Comparison of ENCODE assay signal across 21 cellular contexts in the genomic region with DNA sequence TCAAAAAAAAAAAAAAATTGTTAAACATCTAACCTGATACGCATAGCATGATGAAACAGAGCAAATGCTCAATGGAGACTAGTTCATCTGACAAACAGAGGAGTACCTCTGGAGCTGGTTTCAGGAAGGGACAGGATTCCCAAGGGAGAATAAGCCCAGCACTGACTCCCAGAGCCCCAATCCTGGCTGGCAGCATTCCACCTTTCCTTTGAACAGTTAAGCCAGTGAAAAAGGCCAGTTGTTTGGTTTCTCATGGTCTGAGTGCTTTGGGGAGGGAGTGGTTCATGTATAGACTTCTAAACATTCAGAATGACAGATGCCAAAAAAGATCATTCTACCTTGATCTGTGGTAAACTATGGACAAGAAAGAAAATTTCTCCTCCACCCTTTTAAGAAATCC.
DNase-seq lines count a peak whose midpoint lies in the region; ATAC-seq and TF ChIP-seq lines count a peak whose summit lies in the region.
"Had no signal": no experiment of that assay in that cellular context is flagged by ENCODE, and none has a peak within 500 bp of the region (broad histone marks: within the 10 kb centered on the region; RNA-seq: fewer than 3 reads in every experiment).

No MANE protein-coding gene starts in this region.

- TF ChIP-seq EP300 in gastroesophageal sphincter (IDR thresholded peaks at IDR 0.05): no peak

- H3K4me1 ChIP-seq in left ventricle myocardium inferior (peaks cover 14% of the 10 kb centered on the region), right cardiac atrium (ENCODE audit: control insufficient read depth, insufficient read depth, low read length) (no peaks in the 10 kb centered on the region), gastroesophageal sphincter (peaks cover 0 to 23% (median 4%) of the 10 kb centered on the region in 3 donors), Karpas-422 (ENCODE audit: low read length) (no peaks in the 10 kb centered on the region)
- H3K4me1 ChIP-seq: A549; BLaER1 treated with 17β-estradiol and CSF1 and Interleukin-3, amounts not matched to agents 10 nM and 100 nM had no signal

- 88% methylated on average over 1 of the region's 1 CpG for WGBS in right cardiac atrium
- 79 to 100% methylated on average over 1 of the region's 1 CpG for WGBS in gastroesophageal sphincter (ENCODE audit: low coverage in 1 of 2), 2 donors

- intact Hi-C loops in left ventricle myocardium inferior (cut with micrococcal nuclease): no loop called here
- intact Hi-C loops in right cardiac atrium (cut with DNase I): loop anchor here in 1 of 4 donors (10.0 kb wide), 1 partner anchor 95 kb away; no protein-coding TSS in a partner anchor

- no peaks in the 10 kb centered on the region for H3K9me2 ChIP-seq in Karpas-422 (replicated peaks; ENCODE audit: insufficient read depth, low read length)
- H3K9me2 ChIP-seq: SK-N-SH had no signal

- H3K4me3 ChIP-seq in left ventricle myocardium inferior (no peak overlapping the region), right cardiac atrium (ENCODE audit: low read length) (no peak overlapping the region), gastroesophageal sphincter (no peak overlapping the region), Karpas-422 (ENCODE audit: low read length) (no peak overlapping the region)
- H3K4me3 ChIP-seq: A549; BLaER1 treated with 17β-estradiol and CSF1 and Interleukin-3, amounts not matched to agents 10 nM and 100 nM had no signal

- ATAC-seq in right cardiac atrium (no peak), gastroesophageal sphincter (no peak), HG03521 (IDR thresholded peaks at IDR 0.05; ENCODE audit: unreplicated experiment) (no peak)
- ATAC-seq: A549, HCT116 had no signal

- no peak overlapping the region for H3K4me3 Mint-ChIP-seq in mesothelial cell of epicardium
- H3K4me3 Mint-ChIP-seq: CD4-positive, alpha-beta T cell had no signal

- H3K9ac ChIP-seq in Karpas-422 (ENCODE audit: low read length): no peak overlapping the region
- H3K9ac ChIP-seq: BLaER1 treated with 17β-estradiol and CSF1 and Interleukin-3, amounts not matched to agents 10 nM and 100 nM; SK-N-SH had no signal

- H3K27ac ChIP-seq in left ventricle myocardium inferior (replicated peaks) (peak overlapping the region; percentile 79), right cardiac atrium (ENCODE audit: low read length) (no peak overlapping the region), gastroesophageal sphincter (peak overlapping the region in 3 of 4 donors; percentile 44 to 75 (median 60)), Karpas-422 (ENCODE audit: low read length) (no peak overlapping the region)
- H3K27ac ChIP-seq: A549; BLaER1 treated with 17β-estradiol and CSF1 and Interleukin-3, amounts not matched to agents 10 nM and 100 nM had no signal

- H3K27me3 ChIP-seq in left ventricle myocardium inferior (ENCODE audit: low read depth) (no peaks in the 10 kb centered on the region), right cardiac atrium (ENCODE audit: control insufficient read depth, insufficient read depth) (no peaks in the 10 kb centered on the region), gastroesophageal sphincter (no peaks in the 10 kb centered on the region), Karpas-422 (ENCODE audit: low read length) (no peaks in the 10 kb centered on the region)
- H3K27me3 ChIP-seq: BLaER1 treated with 17β-estradiol and CSF1 and Interleukin-3, amounts not matched to agents 10 nM and 100 nM had no signal

- DNase-seq in left ventricle myocardium inferior (no peak), right cardiac atrium (no peak), mesothelial cell of epicardium (ENCODE audit: low spot score in 2 of 2, unreplicated experiment in 2 of 2) (no peak), Karpas-422 (no peak)
- DNase-seq in activated CD4-positive, alpha-beta T cell treated with anti-CD3 and anti-CD28 coated beads for 48 hours: no peak
- DNase-seq: AML-193; CD4-positive, alpha-beta T cell; COR-L47; GF-D8; NCI-H1092; NCI-H146; NCI-H1930; NCI-H524; NCI-H774; SK-N-SH; SW 1271 had no signal

- peaks cover 81% of the 10 kb centered on the region for H3K4me1 Mint-ChIP-seq in mesothelial cell of epicardium

- H3K4me2 ChIP-seq in Karpas-422 (ENCODE audit: low read depth, low read length, poor library complexity, severe bottlenecking): no peak overlapping the region
- H3K4me2 ChIP-seq: A549; BLaER1 treated with 17β-estradiol and CSF1 and Interleukin-3, amounts not matched to agents 10 nM and 100 nM; SK-N-SH had no signal

- TF ChIP-seq CTCF in left ventricle myocardium inferior (IDR thresholded peaks at IDR 0.05; ENCODE audit: borderline replicate concordance) (no peak), gastroesophageal sphincter (IDR thresholded peaks at IDR 0.05) (no peak), mesothelial cell of epicardium (IDR thresholded peaks at IDR 0.05; ENCODE audit: unreplicated experiment) (no peak)

- H2AFZ ChIP-seq in Karpas-422 (ENCODE audit: low read length): no peak overlapping the region

- TF ChIP-seq POLR2A in gastroesophageal sphincter (IDR thresholded peaks at IDR 0.05): no peak

- peaks cover 3% of the 10 kb centered on the region for H3K9me3 Mint-ChIP-seq in mesothelial cell of epicardium

- H3K36me3 ChIP-seq in left ventricle myocardium inferior (no peaks in the 10 kb centered on the region), gastroesophageal sphincter (no peaks in the 10 kb centered on the region), Karpas-422 (ENCODE audit: insufficient read depth, low read length) (no peaks in the 10 kb centered on the region)
- H3K36me3 ChIP-seq: BLaER1 treated with 17β-estradiol and CSF1 and Interleukin-3, amounts not matched to agents 10 nM and 100 nM had no signal

- H3K27ac Mint-ChIP-seq in mesothelial cell of epicardium: peak overlapping the region; percentile 95
- H3K27ac Mint-ChIP-seq: CD4-positive, alpha-beta T cell had no signal

- no peaks in the 10 kb centered on the region for H3K36me3 Mint-ChIP-seq in mesothelial cell of epicardium

- H3K9me3 ChIP-seq in left ventricle myocardium inferior (replicated peaks) (no peaks in the 10 kb centered on the region), right cardiac atrium (ENCODE audit: control insufficient read depth, low read length) (no peaks in the 10 kb centered on the region), gastroesophageal sphincter (no peaks in the 10 kb centered on the region), Karpas-422 (ENCODE audit: low read length) (no peaks in the 10 kb centered on the region)
- H3K9me3 ChIP-seq: A549, SK-N-SH had no signal

- H4K20me1 ChIP-seq in Karpas-422 (ENCODE audit: insufficient read depth, low read depth, low read length): no peaks in the 10 kb centered on the region
- H4K20me1 ChIP-seq: BLaER1 treated with 17β-estradiol and CSF1 and Interleukin-3, amounts not matched to agents 10 nM and 100 nM had no signal

- no peaks in the 10 kb centered on the region for H3K79me2 ChIP-seq in Karpas-422 (ENCODE audit: low read length)

- H3K27me3 Mint-ChIP-seq in mesothelial cell of epicardium (ENCODE audit: low read depth): no peaks in the 10 kb centered on the region
- H3K27me3 Mint-ChIP-seq: CD4-positive, alpha-beta T cell had no signal

Comparison
In these comparisons a context has a peak if more than half of its experiments do, and no peak if none do; other contexts are left out.
1. H3K27ac ChIP-seq: peak in left ventricle myocardium inferior (single experiment) and gastroesophageal sphincter (3 of 4); none in right cardiac atrium (single experiment) and Karpas-422 (single experiment).